12 cellular contexts compared by ENCODE assay signal in the genomic region with DNA sequence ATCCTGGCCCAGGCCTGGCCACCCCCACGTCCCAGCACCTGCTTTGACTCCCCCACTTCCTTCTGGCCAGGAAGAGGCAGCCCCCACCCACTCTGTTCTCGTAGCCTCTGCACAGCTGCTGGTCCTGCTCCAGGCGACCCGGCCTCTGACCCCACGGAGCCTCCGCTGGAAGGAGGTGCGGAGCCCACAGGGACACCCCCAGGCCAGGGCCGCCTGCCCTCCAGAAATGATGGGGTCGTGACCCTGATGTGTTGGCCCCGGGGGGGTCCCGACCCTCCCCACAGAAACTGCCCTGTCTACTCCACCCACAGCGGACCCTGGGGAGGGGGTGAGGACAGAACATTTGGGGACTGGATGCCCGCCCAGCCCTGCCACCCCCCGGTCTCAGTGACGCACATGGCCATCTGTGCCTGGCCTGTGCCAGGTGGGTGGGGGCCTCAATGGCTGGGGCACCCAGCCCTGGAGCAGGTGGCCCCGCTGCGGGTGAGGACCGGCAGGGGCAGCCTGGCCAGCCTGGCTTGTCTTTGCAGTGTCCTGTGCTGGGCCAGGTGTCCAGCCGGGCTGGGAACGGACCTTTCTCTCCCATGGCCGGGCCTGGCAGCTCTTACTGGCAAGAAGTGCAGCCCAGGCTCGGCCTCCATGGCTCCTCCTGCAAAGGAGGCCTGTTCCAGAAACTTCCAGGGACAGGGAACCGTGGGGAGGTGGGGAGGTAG.
DNase-seq lines count a peak whose midpoint lies in the region; ATAC-seq and TF ChIP-seq lines count a peak whose summit lies in the region.
"Had no signal": no experiment of that assay in that cellular context is flagged by ENCODE, and none has a peak within 500 bp of the region (broad histone marks: within the 10 kb centered on the region; RNA-seq: fewer than 3 reads in every experiment).

No MANE protein-coding gene starts in this region.

- H3K4me1 Mint-ChIP-seq in CD4-positive, CD25-positive, alpha-beta regulatory T cell: peaks cover 0 to 20% (median 3%) of the 10 kb centered on the region in 4 donors
- H3K4me1 Mint-ChIP-seq in activated CD4-positive, alpha-beta T cell treated with anti-CD3 and anti-CD28 coated beads for 36 hours: peaks cover 9% of the 10 kb centered on the region

- H3K36me3 Mint-ChIP-seq in CD4-positive, CD25-positive, alpha-beta regulatory T cell: peaks cover 10% of the 10 kb centered on the region
- peaks cover 9% of the 10 kb centered on the region for H3K36me3 Mint-ChIP-seq in activated CD4-positive, alpha-beta T cell treated with anti-CD3 and anti-CD28 coated beads for 36 hours (ENCODE audit: low read depth)

- no peaks in the 10 kb centered on the region for H3K27me3 ChIP-seq in CD4-positive, CD25-positive, alpha-beta regulatory T cell (ENCODE audit: control insufficient read depth, insufficient read depth, low read length)
- H3K27me3 ChIP-seq in right cardiac atrium (ENCODE audit: control insufficient read depth, insufficient read depth) (no peaks in the 10 kb centered on the region), skeletal muscle satellite cell (ENCODE audit: control insufficient read depth, insufficient read depth, low read length) (no peaks in the 10 kb centered on the region)

- intact Hi-C loops in right cardiac atrium (cut with DNase I): loop anchor here in 2 of 4 donors (5.0 to 10.0 kb wide), 2 partner anchors 80 to 118 kb away; partner anchors contain the start of gene FAAP20 (in 1 of the 2)
- intact Hi-C loops in activated CD4-positive, alpha-beta T cell treated with anti-CD3 and anti-CD28 coated beads for 36 hours (cut with DNase I, micrococcal nuclease): no loop called here

- WGBS in right cardiac atrium: 39% methylated on average over 23 of the region's 23 CpGs

- no peaks in the 10 kb centered on the region for H3K9me3 Mint-ChIP-seq in CD4-positive, CD25-positive, alpha-beta regulatory T cell
- no peaks in the 10 kb centered on the region for H3K9me3 Mint-ChIP-seq in activated CD4-positive, alpha-beta T cell treated with anti-CD3 and anti-CD28 coated beads for 36 hours (ENCODE audit: low read depth)
- H3K9me3 Mint-ChIP-seq: immature natural killer cell had no signal

- H3K9me3 ChIP-seq in CD4-positive, CD25-positive, alpha-beta regulatory T cell (ENCODE audit: control insufficient read depth in 2 of 2, low read length in 2 of 2): no peaks in the 10 kb centered on the region
- H3K9me3 ChIP-seq in right cardiac atrium (ENCODE audit: control insufficient read depth, low read length) (no peaks in the 10 kb centered on the region), skeletal muscle satellite cell (replicated peaks; ENCODE audit: low read length) (no peaks in the 10 kb centered on the region)

- no peak for TF ChIP-seq CTCF in RWPE1 (conservative IDR thresholded peaks at IDR 0.05; ENCODE audit: low read depth)

- POLR2A ChIA-PET in RWPE1 (lab: Yijun Ruan, JAX; ENCODE audit: low non-redundant PET): interaction anchor here (0.8 to 1.1 kb wide), 2 partner anchors 83 to 85 kb away, joined by 3 to 4 read pairs; no protein-coding TSS in a partner anchor
- POLR2A ChIA-PET in activated CD4-positive, alpha-beta T cell treated with anti-CD3 and anti-CD28 coated beads for 36 hours (lab: Charles Lee): interaction anchor here (1.3 to 2.0 kb wide), 2 partner anchors 12 to 84 kb away, joined by 3 to 4 read pairs; no protein-coding TSS in a partner anchor

- H3K9ac ChIP-seq in skeletal muscle satellite cell (ENCODE audit: low read depth, low read length): peak overlapping the region; percentile 18

- peak overlapping the region in 3 of 4 donors; percentile 64 to 80 (median 68) for H3K4me3 Mint-ChIP-seq in CD4-positive, CD25-positive, alpha-beta regulatory T cell
- H3K4me3 Mint-ChIP-seq in activated CD4-positive, alpha-beta T cell treated with anti-CD3 and anti-CD28 coated beads for 36 hours: no peak overlapping the region

- no peak for DNase-seq in CD4-positive, CD25-positive, alpha-beta regulatory T cell
- DNase-seq in RWPE1 (ENCODE audit: low spot score): no peak
- peak; percentile 76 to 89 (median 87) for DNase-seq in right cardiac atrium
- no peak for DNase-seq in central memory CD4-positive, alpha-beta T cell
- DNase-seq in OCI-M1 (lab: John Stamatoyannopoulos, UW): no peak
- DNase-seq in activated effector memory CD4-positive, alpha-beta T cell treated with anti-CD3 and anti-CD28 coated beads, Interleukin-2, amount 50 U/mL, for 16 hours: no peak
- DNase-seq in activated CD4-positive, alpha-beta T cell treated with anti-CD3 and anti-CD28 coated beads for 36 hours: no peak
- DNase-seq: DMS79, immature natural killer cell, NCI-H82, small intestine had no signal

- H3K27me3 Mint-ChIP-seq in CD4-positive, CD25-positive, alpha-beta regulatory T cell: no peaks in the 10 kb centered on the region
- no peaks in the 10 kb centered on the region for H3K27me3 Mint-ChIP-seq in activated CD4-positive, alpha-beta T cell treated with anti-CD3 and anti-CD28 coated beads for 36 hours

- H3K27ac ChIP-seq in CD4-positive, CD25-positive, alpha-beta regulatory T cell (ENCODE audit: insufficient read depth, low read length, poor library complexity, severe bottlenecking): peak overlapping the region; percentile 83
- H3K27ac ChIP-seq in RWPE1 (peak overlapping the region; percentile 88), right cardiac atrium (ENCODE audit: low read length) (peak overlapping the region; percentile 9)

- H3K36me3 ChIP-seq in CD4-positive, CD25-positive, alpha-beta regulatory T cell (ENCODE audit: control insufficient read depth, insufficient read depth, low read length): peaks cover 11% of the 10 kb centered on the region
- peaks cover 21% of the 10 kb centered on the region for H3K36me3 ChIP-seq in skeletal muscle satellite cell (ENCODE audit: insufficient read depth, low read length)

- no peak overlapping the region for H3K27ac Mint-ChIP-seq in CD4-positive, CD25-positive, alpha-beta regulatory T cell
- H3K27ac Mint-ChIP-seq in activated CD4-positive, alpha-beta T cell treated with anti-CD3 and anti-CD28 coated beads for 36 hours: no peak overlapping the region

- peaks cover 43% of the 10 kb centered on the region for H3K4me1 ChIP-seq in CD4-positive, CD25-positive, alpha-beta regulatory T cell (ENCODE audit: control insufficient read depth, insufficient read depth, low read length, poor library complexity, severe bottlenecking)
- H3K4me1 ChIP-seq in right cardiac atrium (ENCODE audit: control insufficient read depth, insufficient read depth, low read length) (peaks cover 5% of the 10 kb centered on the region), skeletal muscle satellite cell (ENCODE audit: control insufficient read depth, insufficient read depth, low read length) (peaks cover 53% of the 10 kb centered on the region)

- H3K4me3 ChIP-seq in CD4-positive, CD25-positive, alpha-beta regulatory T cell (ENCODE audit: low read depth, low read length): no peak overlapping the region
- H3K4me3 ChIP-seq in right cardiac atrium (ENCODE audit: low read length) (no peak overlapping the region), skeletal muscle satellite cell (ENCODE audit: low read length) (no peak overlapping the region)

- H3K4me2 ChIP-seq in skeletal muscle satellite cell (ENCODE audit: low read length): no peak overlapping the region

- no peak for ATAC-seq in CD4-positive, CD25-positive, alpha-beta regulatory T cell (ENCODE audit: low read depth in 2 of 2)
- ATAC-seq in right cardiac atrium: peak; percentile 3 to 6
- ATAC-seq in activated CD4-positive, alpha-beta T cell treated with anti-CD3 and anti-CD28 coated beads for 36 hours: no peak

- CTCF ChIA-PET in RWPE1 (lab: Yijun Ruan, JAX): interaction anchor here (0.7 to 1.0 kb wide), 3 partner anchors 8 to 118 kb away, joined by 3 to 7 read pairs (median 3); partner anchors contain the start of gene FAAP20
- CTCF ChIA-PET in activated CD4-positive, alpha-beta T cell treated with anti-CD3 and anti-CD28 coated beads for 36 hours (lab: Charles Lee): interaction anchor here (0.5 kb wide), 2 partner anchors 41 to 78 kb away, joined by 3 to 4 read pairs; no protein-coding TSS in a partner anchor

Comparison
In these comparisons a context has a peak if more than half of its experiments do, and no peak if none do; other contexts are left out.
1. ATAC-seq: peak in right cardiac atrium (2 of 2); none in CD4-positive, CD25-positive, alpha-beta regulatory T cell (0 of 2) and activated CD4-positive, alpha-beta T cell treated with anti-CD3 and anti-CD28 coated beads for 36 hours (single experiment).
2. DNase-seq: peak in right cardiac atrium (3 of 3); none in CD4-positive, CD25-positive, alpha-beta regulatory T cell (0 of 3), RWPE1 (single experiment), central memory CD4-positive, alpha-beta T cell (single experiment), OCI-M1 (single experiment), activated effector memory CD4-positive, alpha-beta T cell treated with anti-CD3 and anti-CD28 coated beads, Interleukin-2, amount 50 U/mL, for 16 hours (single experiment) and activated CD4-positive, alpha-beta T cell treated with anti-CD3 and anti-CD28 coated beads for 36 hours (single experiment).
3. H3K27ac ChIP-seq: peak in every context shown above with its lines; median percentile 88 in RWPE1; 83 in CD4-positive, CD25-positive, alpha-beta regulatory T cell; 9 in right cardiac atrium.